In genomic region chr2:33599175-33599942, GRCh38 we compare ENCODE assay signal across 1 cellular context.
A peak's percentile ranks its signal among the peaks of the same experiment; 100 is the strongest.
TF ChIP-seq lines count a peak whose summit lies in the region.

Gene FAM98A, minus strand, starts transcription at chr2:33599299. Its CDS starts 78 bp downstream, at chr2:33599221.

TF ChIP-seq in HepG2, 621 proteins besides CTCF, POLR2A, EP300 and RAD21 (continued from another document and continues in another):
- TF ChIP-seq CENPX (CRISPR knock-in tag; IDR thresholded peaks at IDR 0.05) (no peak), ISL2 (CRISPR knock-in tag; IDR thresholded peaks at IDR 0.05) (no peak; the same call in none of the 2 replicates), ZNF577 (CRISPR knock-in tag; IDR thresholded peaks at IDR 0.05; ENCODE audit: borderline replicate concordance, low read depth) (no peak), ZNF12 (CRISPR knock-in tag; IDR thresholded peaks at IDR 0.05) (no peak; the same call in none of the 2 replicates), ZNF432 (CRISPR knock-in tag; IDR thresholded peaks at IDR 0.05; ENCODE audit: borderline replicate concordance) (no peak), TEAD2 (CRISPR knock-in tag; IDR thresholded peaks at IDR 0.05) (peak; percentile 47; the same call in 1 of the 2 replicates), KLF13 (CRISPR knock-in tag; IDR thresholded peaks at IDR 0.05) (no peak), ZNF317 (CRISPR knock-in tag; IDR thresholded peaks at IDR 0.05) (peak; percentile 84), MNT (IDR thresholded peaks at IDR 0.05) (peak; percentile 52), CENPT (CRISPR knock-in tag; IDR thresholded peaks at IDR 0.05; ENCODE audit: low read depth) (peak; percentile 71; the same call in 1 of the 2 replicates), SP1 (IDR thresholded peaks at IDR 0.05) (no peak), SP1 (CRISPR knock-in tag; IDR thresholded peaks at IDR 0.05) (peak; percentile 56), KMT2A (CRISPR knock-in tag; IDR thresholded peaks at IDR 0.05) (peak; percentile 86), ATF7-NPFF (CRISPR knock-in tag; IDR thresholded peaks at IDR 0.05; ENCODE audit: low read depth) (peak; percentile 37; the same call in 1 of the 2 replicates), RFXAP (CRISPR knock-in tag; IDR thresholded peaks at IDR 0.05; ENCODE audit: borderline replicate concordance) (peak; percentile 62), HCFC1 (IDR thresholded peaks at IDR 0.05; ENCODE audit: low read depth, low read length) (peak; percentile 59; the same call in 1 of the 2 replicates), ZNF557 (CRISPR knock-in tag; IDR thresholded peaks at IDR 0.05) (0 out of 2 replicates have a peak, but pooled peaks have one; percentile 83), ZNF513 (CRISPR knock-in tag; conservative IDR thresholded peaks at IDR 0.05) (0 out of 2 replicates have a peak, but pooled peaks have one; percentile 92), KLF12 (CRISPR knock-in tag; IDR thresholded peaks at IDR 0.05; ENCODE audit: borderline replicate concordance) (peak; percentile 87; the same call in 1 of the 2 replicates), ZNF709 (CRISPR knock-in tag; IDR thresholded peaks at IDR 0.05) (peak; percentile 40; the same call in 1 of the 2 replicates), TBX3 (IDR thresholded peaks at IDR 0.05; ENCODE audit: borderline replicate concordance) (no peak), SRSF9 (IDR thresholded peaks at IDR 0.05; ENCODE audit: borderline replicate concordance, insufficient read depth, low read depth, low read length, poor library complexity, severe bottlenecking) (no peak), FOXP4 (CRISPR knock-in tag; IDR thresholded peaks at IDR 0.05) (no peak; the same call in 1 of the 2 replicates), GPN1 (CRISPR knock-in tag; IDR thresholded peaks at IDR 0.05; ENCODE audit: borderline replicate concordance) (no peak), ZNF512 (CRISPR knock-in tag; IDR thresholded peaks at IDR 0.05) (no peak), ZBTB34 (CRISPR knock-in tag; IDR thresholded peaks at IDR 0.05) (no peak), PBX3 (CRISPR knock-in tag; IDR thresholded peaks at IDR 0.05; ENCODE audit: borderline replicate concordance) (peak; percentile 59; the same call in 1 of the 2 replicates), ZNF678 (CRISPR knock-in tag; IDR thresholded peaks at IDR 0.05) (no peak; the same call in 1 of the 2 replicates), ZNF784 (CRISPR knock-in tag; IDR thresholded peaks at IDR 0.05; ENCODE audit: borderline replicate concordance) (no peak), TAF1 (CRISPR knock-in tag; IDR thresholded peaks at IDR 0.05) (peak; percentile 70), ZNF597 (CRISPR knock-in tag; IDR thresholded peaks at IDR 0.05) (no peak)
- TF ChIP-seq, protein P1, sequence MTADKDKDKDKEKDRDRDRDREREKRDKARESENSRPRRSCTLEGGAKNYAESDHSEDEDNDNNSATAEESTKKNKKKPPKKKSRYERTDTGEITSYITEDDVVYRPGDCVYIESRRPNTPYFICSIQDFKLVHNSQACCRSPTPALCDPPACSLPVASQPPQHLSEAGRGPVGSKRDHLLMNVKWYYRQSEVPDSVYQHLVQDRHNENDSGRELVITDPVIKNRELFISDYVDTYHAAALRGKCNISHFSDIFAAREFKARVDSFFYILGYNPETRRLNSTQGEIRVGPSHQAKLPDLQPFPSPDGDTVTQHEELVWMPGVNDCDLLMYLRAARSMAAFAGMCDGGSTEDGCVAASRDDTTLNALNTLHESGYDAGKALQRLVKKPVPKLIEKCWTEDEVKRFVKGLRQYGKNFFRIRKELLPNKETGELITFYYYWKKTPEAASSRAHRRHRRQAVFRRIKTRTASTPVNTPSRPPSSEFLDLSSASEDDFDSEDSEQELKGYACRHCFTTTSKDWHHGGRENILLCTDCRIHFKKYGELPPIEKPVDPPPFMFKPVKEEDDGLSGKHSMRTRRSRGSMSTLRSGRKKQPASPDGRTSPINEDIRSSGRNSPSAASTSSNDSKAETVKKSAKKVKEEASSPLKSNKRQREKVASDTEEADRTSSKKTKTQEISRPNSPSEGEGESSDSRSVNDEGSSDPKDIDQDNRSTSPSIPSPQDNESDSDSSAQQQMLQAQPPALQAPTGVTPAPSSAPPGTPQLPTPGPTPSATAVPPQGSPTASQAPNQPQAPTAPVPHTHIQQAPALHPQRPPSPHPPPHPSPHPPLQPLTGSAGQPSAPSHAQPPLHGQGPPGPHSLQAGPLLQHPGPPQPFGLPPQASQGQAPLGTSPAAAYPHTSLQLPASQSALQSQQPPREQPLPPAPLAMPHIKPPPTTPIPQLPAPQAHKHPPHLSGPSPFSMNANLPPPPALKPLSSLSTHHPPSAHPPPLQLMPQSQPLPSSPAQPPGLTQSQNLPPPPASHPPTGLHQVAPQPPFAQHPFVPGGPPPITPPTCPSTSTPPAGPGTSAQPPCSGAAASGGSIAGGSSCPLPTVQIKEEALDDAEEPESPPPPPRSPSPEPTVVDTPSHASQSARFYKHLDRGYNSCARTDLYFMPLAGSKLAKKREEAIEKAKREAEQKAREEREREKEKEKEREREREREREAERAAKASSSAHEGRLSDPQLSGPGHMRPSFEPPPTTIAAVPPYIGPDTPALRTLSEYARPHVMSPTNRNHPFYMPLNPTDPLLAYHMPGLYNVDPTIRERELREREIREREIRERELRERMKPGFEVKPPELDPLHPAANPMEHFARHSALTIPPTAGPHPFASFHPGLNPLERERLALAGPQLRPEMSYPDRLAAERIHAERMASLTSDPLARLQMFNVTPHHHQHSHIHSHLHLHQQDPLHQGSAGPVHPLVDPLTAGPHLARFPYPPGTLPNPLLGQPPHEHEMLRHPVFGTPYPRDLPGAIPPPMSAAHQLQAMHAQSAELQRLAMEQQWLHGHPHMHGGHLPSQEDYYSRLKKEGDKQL (CRISPR knock-in tag; IDR thresholded peaks at IDR 0.05; ENCODE audit: low read depth), result no peak; the same call in 1 of the 2 replicates
- TF ChIP-seq, protein P2, sequence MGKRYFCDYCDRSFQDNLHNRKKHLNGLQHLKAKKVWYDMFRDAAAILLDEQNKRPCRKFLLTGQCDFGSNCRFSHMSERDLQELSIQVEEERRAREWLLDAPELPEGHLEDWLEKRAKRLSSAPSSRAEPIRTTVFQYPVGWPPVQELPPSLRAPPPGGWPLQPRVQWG (CRISPR knock-in tag; IDR thresholded peaks at IDR 0.05; ENCODE audit: borderline replicate concordance, low read depth), result no peak
- TF ChIP-seq, protein P3, sequence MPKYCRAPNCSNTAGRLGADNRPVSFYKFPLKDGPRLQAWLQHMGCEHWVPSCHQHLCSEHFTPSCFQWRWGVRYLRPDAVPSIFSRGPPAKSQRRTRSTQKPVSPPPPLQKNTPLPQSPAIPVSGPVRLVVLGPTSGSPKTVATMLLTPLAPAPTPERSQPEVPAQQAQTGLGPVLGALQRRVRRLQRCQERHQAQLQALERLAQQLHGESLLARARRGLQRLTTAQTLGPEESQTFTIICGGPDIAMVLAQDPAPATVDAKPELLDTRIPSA (CRISPR knock-in tag; IDR thresholded peaks at IDR 0.05; ENCODE audit: borderline replicate concordance), result no peak
- TF ChIP-seq, protein P4, sequence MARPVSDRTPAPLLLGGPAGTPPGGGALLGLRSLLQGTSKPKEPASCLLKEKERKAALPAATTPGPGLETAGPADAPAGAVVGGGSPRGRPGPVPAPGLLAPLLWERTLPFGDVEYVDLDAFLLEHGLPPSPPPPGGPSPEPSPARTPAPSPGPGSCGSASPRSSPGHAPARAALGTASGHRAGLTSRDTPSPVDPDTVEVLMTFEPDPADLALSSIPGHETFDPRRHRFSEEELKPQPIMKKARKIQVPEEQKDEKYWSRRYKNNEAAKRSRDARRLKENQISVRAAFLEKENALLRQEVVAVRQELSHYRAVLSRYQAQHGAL (CRISPR knock-in tag; IDR thresholded peaks at IDR 0.05; ENCODE audit: not compliant biosample characterization), result peak; percentile 79
- TF ChIP-seq, protein P5, sequence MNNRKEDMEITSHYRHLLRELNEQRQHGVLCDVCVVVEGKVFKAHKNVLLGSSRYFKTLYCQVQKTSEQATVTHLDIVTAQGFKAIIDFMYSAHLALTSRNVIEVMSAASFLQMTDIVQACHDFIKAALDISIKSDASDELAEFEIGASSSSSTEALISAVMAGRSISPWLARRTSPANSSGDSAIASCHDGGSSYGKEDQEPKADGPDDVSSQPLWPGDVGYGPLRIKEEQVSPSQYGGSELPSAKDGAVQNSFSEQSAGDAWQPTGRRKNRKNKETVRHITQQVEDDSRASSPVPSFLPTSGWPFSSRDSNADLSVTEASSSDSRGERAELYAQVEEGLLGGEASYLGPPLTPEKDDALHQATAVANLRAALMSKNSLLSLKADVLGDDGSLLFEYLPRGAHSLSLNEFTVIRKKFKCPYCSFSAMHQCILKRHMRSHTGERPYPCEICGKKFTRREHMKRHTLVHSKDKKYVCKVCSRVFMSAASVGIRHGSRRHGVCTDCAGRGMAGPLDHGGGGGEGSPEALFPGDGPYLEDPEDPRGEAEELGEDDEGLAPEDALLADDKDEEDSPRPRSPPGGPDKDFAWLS (CRISPR knock-in tag; IDR thresholded peaks at IDR 0.05; ENCODE audit: borderline replicate concordance), result no peak
